Comparison of ENCODE assay signal across 8 cellular contexts in genomic region chr5:103224118-103224893, GRCh38. TPM values are rescaled to one million over a fixed set of nuclear protein-coding genes. Genes with fewer than 3 reads are reported as not detected.
A peak's percentile ranks its signal among the peaks of the same experiment; 100 is the strongest.
DNase-seq lines count a peak whose midpoint lies in the region; ATAC-seq and TF ChIP-seq lines count a peak whose summit lies in the region.

No MANE protein-coding gene starts in this region.

- H2AFZ ChIP-seq in neural cell (ENCODE audit: low read depth, low read length): no peak overlapping the region

- WGBS in esophagus squamous epithelium, 2 donors: 45 to 87% methylated on average over 4 to 5 of the region's 11 CpGs

- TF ChIP-seq RAD21 in neural cell (conservative IDR thresholded peaks at IDR 0.05): peak; percentile 19

- no peak overlapping the region for H3K9ac ChIP-seq in neural cell (ENCODE audit: low read length)

- no peak overlapping the region for H3K27ac ChIP-seq in CD8-positive, alpha-beta T cell (ENCODE audit: low read depth, low read length)
- no peak overlapping the region for H3K27ac ChIP-seq in esophagus squamous epithelium
- H3K27ac ChIP-seq in neural cell (ENCODE audit: low read length): no peak overlapping the region

- H3K4me3 ChIP-seq in CD8-positive, alpha-beta T cell (ENCODE audit: low read depth, low read length): no peak overlapping the region
- H3K4me3 ChIP-seq in esophagus squamous epithelium (no peak overlapping the region), neural cell (ENCODE audit: low read length) (no peak overlapping the region)

- no peak for TF ChIP-seq POLR2A in esophagus squamous epithelium (IDR thresholded peaks at IDR 0.05)

- CTCF ChIA-PET in CD8-positive, alpha-beta T cell (lab: Charles Lee): interaction anchor here (0.7 to 3.4 kb wide), 13 partner anchors 9 to 688 kb away, joined by 3 to 20 read pairs (median 4); partner anchors contain the start of genes GIN1, MACIR and PPIP5K2

- POLR2A ChIA-PET in CD8-positive, alpha-beta T cell (lab: Charles Lee): interaction anchor here (1.2 kb wide), 1 partner anchor 9 kb away, joined by 5 read pairs; no protein-coding TSS in a partner anchor

- peak; percentile 70 for TF ChIP-seq CTCF in CD8-positive, alpha-beta T cell (IDR thresholded peaks at IDR 0.05)
- peak; percentile 25 to 74 (median 52) for TF ChIP-seq CTCF in esophagus squamous epithelium (IDR thresholded peaks at IDR 0.05)
- TF ChIP-seq CTCF in neural cell (IDR thresholded peaks at IDR 0.05; ENCODE audit: poor library complexity, severe bottlenecking): peak; percentile 34

- no peaks in the 10 kb centered on the region for H3K79me2 ChIP-seq in neural cell (replicated peaks; ENCODE audit: insufficient read depth, low read length)

- peaks cover 2% of the 10 kb centered on the region for H3K9me3 Mint-ChIP-seq in CD8-positive, alpha-beta T cell
- H3K9me3 Mint-ChIP-seq in activated CD4-positive, alpha-beta T cell treated with anti-CD3 and anti-CD28 coated beads, Interleukin-2, amount 10 ng/mL, durations not matched to agents 24 days and 14 days: no peaks in the 10 kb centered on the region

- no peaks in the 10 kb centered on the region for H3K36me3 ChIP-seq in CD8-positive, alpha-beta T cell (ENCODE audit: insufficient read depth, low read length)
- H3K36me3 ChIP-seq in esophagus squamous epithelium (no peaks in the 10 kb centered on the region), neural cell (ENCODE audit: insufficient read depth, low read length) (no peaks in the 10 kb centered on the region)

- no peaks in the 10 kb centered on the region for H3K4me1 ChIP-seq in CD8-positive, alpha-beta T cell (ENCODE audit: insufficient read depth, low read length)
- H3K4me1 ChIP-seq in esophagus squamous epithelium: no peaks in the 10 kb centered on the region

- no peaks in the 10 kb centered on the region for H3K27me3 ChIP-seq in CD8-positive, alpha-beta T cell (ENCODE audit: insufficient read depth, low read length)
- H3K27me3 ChIP-seq in esophagus squamous epithelium (peaks cover 0 to 8% (median 0%) of the 10 kb centered on the region in 4 donors), neural cell (ENCODE audit: insufficient read depth, low read depth, low read length) (no peaks in the 10 kb centered on the region)

- peak; percentile 99 for ATAC-seq in CD8-positive, alpha-beta T cell
- ATAC-seq in GM18907 (IDR thresholded peaks at IDR 0.05; ENCODE audit: unreplicated experiment) (peak; percentile 96), HG03095 (IDR thresholded peaks at IDR 0.05; ENCODE audit: unreplicated experiment) (peak; percentile 96)

- peaks cover 15% of the 10 kb centered on the region for H3K27me3 Mint-ChIP-seq in CD8-positive, alpha-beta T cell (ENCODE audit: low read depth)
- peaks cover 38% of the 10 kb centered on the region for H3K27me3 Mint-ChIP-seq in activated CD4-positive, alpha-beta T cell treated with anti-CD3 and anti-CD28 coated beads, Interleukin-2, amount 10 ng/mL, durations not matched to agents 24 days and 14 days

- H3F3A ChIP-seq in neural cell (ENCODE audit: insufficient read depth, low read length, poor library complexity, severe bottlenecking): no peaks in the 10 kb centered on the region

- no peaks in the 10 kb centered on the region for H3K9me3 ChIP-seq in CD8-positive, alpha-beta T cell (ENCODE audit: low read length)
- no peaks in the 10 kb centered on the region for H3K9me3 ChIP-seq in esophagus squamous epithelium
- no peaks in the 10 kb centered on the region for H3K9me3 ChIP-seq in neural cell (ENCODE audit: low read length)

- no peak for TF ChIP-seq EP300 in neural cell (conservative IDR thresholded peaks at IDR 0.05; ENCODE audit: poor library complexity, severe bottlenecking)

- no peaks in the 10 kb centered on the region for H3K36me3 Mint-ChIP-seq in CD8-positive, alpha-beta T cell
- no peaks in the 10 kb centered on the region for H3K36me3 Mint-ChIP-seq in activated CD4-positive, alpha-beta T cell treated with anti-CD3 and anti-CD28 coated beads, Interleukin-2, amount 10 ng/mL, durations not matched to agents 24 days and 14 days (ENCODE audit: low read depth)

- no peak overlapping the region for H3K4me2 ChIP-seq in neural cell (ENCODE audit: low read length)

- H3K4me1 Mint-ChIP-seq in CD8-positive, alpha-beta T cell (ENCODE audit: low read depth): no peaks in the 10 kb centered on the region
- peaks cover 2% of the 10 kb centered on the region for H3K4me1 Mint-ChIP-seq in activated CD4-positive, alpha-beta T cell treated with anti-CD3 and anti-CD28 coated beads, Interleukin-2, amount 10 ng/mL, durations not matched to agents 24 days and 14 days

- H3K9me2 ChIP-seq in neural cell (ENCODE audit: insufficient read depth, low read length): no peaks in the 10 kb centered on the region

- H4K20me1 ChIP-seq in neural cell (ENCODE audit: insufficient read depth): no peaks in the 10 kb centered on the region

- DNase-seq in CD8-positive, alpha-beta T cell: peak in 6 of 7 experiments; percentile 1 to 51 (median 18)
- DNase-seq in NCI-H2107 treated with DMSO at 0.1 percent for 48 hours (lab: John Stamatoyannopoulos, UW; ENCODE audit: unreplicated experiment) (peak; percentile 40), esophagus squamous epithelium (lab: John Stamatoyannopoulos, UW) (no peak), middle frontal gyrus (ENCODE audit: extremely low spot score, low spot score) (no peak)
- peak; percentile 87 for DNase-seq in activated CD4-positive, alpha-beta T cell treated with anti-CD3 and anti-CD28 coated beads, Interleukin-2, amount 10 ng/mL, durations not matched to agents 24 days and 14 days

- intact Hi-C loops in CD8-positive, alpha-beta T cell (cut with DNase I, micrococcal nuclease): loop anchor here in 1 of 2 experiments (5.0 kb wide), 1 partner anchor 642 kb away; no protein-coding TSS in a partner anchor
- intact Hi-C loops in activated CD4-positive, alpha-beta T cell treated with anti-CD3 and anti-CD28 coated beads, Interleukin-2, amount 10 ng/mL, durations not matched to agents 24 days and 14 days (cut with micrococcal nuclease): loop anchor here (1.0 to 10.0 kb wide), 4 partner anchors 85 to 688 kb away; partner anchors contain the start of genes GIN1 and PPIP5K2
- intact Hi-C loops in esophagus squamous epithelium (cut with DNase I): loop anchor here (10.0 kb wide), 1 partner anchor 690 kb away; no protein-coding TSS in a partner anchor

- no peak overlapping the region for H3K4me3 Mint-ChIP-seq in CD8-positive, alpha-beta T cell
- H3K4me3 Mint-ChIP-seq in activated CD4-positive, alpha-beta T cell treated with anti-CD3 and anti-CD28 coated beads, Interleukin-2, amount 10 ng/mL, durations not matched to agents 24 days and 14 days: no peak overlapping the region

- H3K27ac Mint-ChIP-seq in CD8-positive, alpha-beta T cell: no peak overlapping the region
- H3K27ac Mint-ChIP-seq in activated CD4-positive, alpha-beta T cell treated with anti-CD3 and anti-CD28 coated beads, Interleukin-2, amount 10 ng/mL, durations not matched to agents 24 days and 14 days: no peak overlapping the region

TF ChIP-seq in neural cell, 6 proteins besides CTCF, POLR2A, EP300 and RAD21:
- TF ChIP-seq MXI1 (conservative IDR thresholded peaks at IDR 0.05; ENCODE audit: poor library complexity, severe bottlenecking) (no peak), POLR2AphosphoS5 (IDR thresholded peaks at IDR 0.05) (no peak), TAF1 (IDR thresholded peaks at IDR 0.05; ENCODE audit: low read depth) (no peak), EZH2 (IDR thresholded peaks at IDR 0.05; ENCODE audit: borderline replicate concordance, insufficient read depth, low read length, poor library complexity, severe bottlenecking) (no peak), REST (IDR thresholded peaks at IDR 0.05; ENCODE audit: borderline replicate concordance) (no peak), SMC3 (conservative IDR thresholded peaks at IDR 0.05; ENCODE audit: poor library complexity) (no peak)

RNA-seq across cellular contexts. Expression of gene MACIR, which starts 34.3 kb away (rescaled TPM):
- 1 to 10 TPM; 1.5 TPM for total RNA-seq in CD8-positive, alpha-beta T cell
- total RNA-seq in activated CD4-positive, alpha-beta T cell treated with anti-CD3 and anti-CD28 coated beads, Interleukin-2, amount 10 ng/mL, durations not matched to agents 24 days and 14 days: 12.1 and 13.3 TPM in 2 replicates
- 10 to 100 TPM in 1 of 4 donors, 1 to 10 TPM in 3; 2.3 to 10.1 (median 6.2) TPM for total RNA-seq in esophagus squamous epithelium
- 33.7 and 34.8 TPM in 2 replicates for polyA plus RNA-seq in neural cell
- 45.5 and 50.9 TPM in 2 replicates for polyA minus RNA-seq in neural cell

Comparison
In these comparisons a context has a peak if more than half of its experiments do, and no peak if none do; other contexts are left out.
1. DNase-seq: peak in CD8-positive, alpha-beta T cell (6 of 7), NCI-H2107 treated with DMSO at 0.1 percent for 48 hours (single experiment) and activated CD4-positive, alpha-beta T cell treated with anti-CD3 and anti-CD28 coated beads, Interleukin-2, amount 10 ng/mL, durations not matched to agents 24 days and 14 days (single experiment); none in esophagus squamous epithelium (single experiment) and middle frontal gyrus (single experiment).
2. Peak in every context shown above with its lines, with median percentiles within 50 percentile points of each other: ATAC-seq and CTCF ChIP-seq.